14 cellular contexts compared by ENCODE assay signal in the genomic region with DNA sequence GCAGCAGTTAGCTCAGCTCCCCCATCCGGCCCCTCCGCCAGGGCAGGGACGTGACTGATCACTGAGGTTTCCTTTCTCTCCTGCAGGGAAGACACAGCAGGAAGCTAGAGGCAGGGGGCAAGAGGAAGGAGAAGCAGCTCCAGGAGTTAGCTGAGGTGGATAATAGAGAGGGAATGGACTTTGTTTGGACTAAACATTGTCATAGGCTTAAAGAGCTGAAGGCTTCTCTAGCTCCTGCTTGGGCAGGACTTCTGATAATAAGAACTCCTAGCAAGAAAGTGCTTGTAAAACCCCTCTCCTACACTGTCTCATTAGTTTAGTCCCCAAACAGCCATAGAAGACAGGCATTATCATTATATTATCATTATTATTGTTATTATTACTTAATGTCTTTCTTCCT.
"Had no signal": no experiment of that assay in that cellular context is flagged by ENCODE, and none has a peak within 500 bp of the region (broad histone marks: within the 10 kb centered on the region; RNA-seq: fewer than 3 reads in every experiment).

No MANE protein-coding gene starts in this region.

- H3K9me3 Mint-ChIP-seq: endodermal cell; naive thymus-derived CD4-positive, alpha-beta T cell; nephron progenitor cell had no signal

- H3K27ac Mint-ChIP-seq: endodermal cell; naive thymus-derived CD4-positive, alpha-beta T cell; nephron progenitor cell had no signal

- H3K4me1 Mint-ChIP-seq: naive thymus-derived CD4-positive, alpha-beta T cell had no signal

- H3K36me3 Mint-ChIP-seq: naive thymus-derived CD4-positive, alpha-beta T cell had no signal

- H3K36me3 ChIP-seq: heart left ventricle, stomach, thoracic aorta, transverse colon had no signal

- H3K27me3 ChIP-seq: transverse colon had no signal

- H3K4me1 ChIP-seq: heart left ventricle, stomach, transverse colon had no signal

- H3K27ac ChIP-seq: coronary artery, heart left ventricle, stomach, thoracic aorta, transverse colon had no signal

- DNase-seq: effector CD4-positive, alpha-beta T cell; endodermal cell; foreskin melanocyte; heart left ventricle; hypothalamus; kidney glomerular epithelial cell; mammary epithelial cell; naive thymus-derived CD4-positive, alpha-beta T cell; nephron progenitor cell; stimulated activated naive CD4-positive, alpha-beta T cell; stomach; transverse colon had no signal

- H3K9me3 ChIP-seq: heart left ventricle, stomach, thoracic aorta, transverse colon had no signal

- H3K4me3 Mint-ChIP-seq: endodermal cell; naive thymus-derived CD4-positive, alpha-beta T cell; nephron progenitor cell had no signal

- H3K4me3 ChIP-seq: coronary artery, heart left ventricle, stomach, thoracic aorta, transverse colon had no signal
